Comparison of ENCODE assay signal across 13 cellular contexts in genomic region chr15:70859322-70859908, GRCh38. TPM values are rescaled to one million over a fixed set of nuclear protein-coding genes. Genes with fewer than 3 reads are reported as not detected.
DNase-seq lines count a peak whose midpoint lies in the region; ATAC-seq and TF ChIP-seq lines count a peak whose summit lies in the region.
"Had no signal": no experiment of that assay in that cellular context is flagged by ENCODE, and none has a peak within 500 bp of the region (broad histone marks: within the 10 kb centered on the region; RNA-seq: fewer than 3 reads in every experiment).

No MANE protein-coding gene starts in this region.

- H3K4me1 Mint-ChIP-seq in osteocyte (ENCODE audit: unreplicated experiment) = peaks cover 64% of the 10 kb centered on the region
- H3K4me1 Mint-ChIP-seq in activated naive CD8-positive, alpha-beta T cell treated with anti-CD3 and anti-CD28 coated beads, Interleukin-2, amount 50 U/mL, for 24 hours = peaks cover 2% of the 10 kb centered on the region

- no peak for TF ChIP-seq CTCF in RWPE2 (IDR thresholded peaks at IDR 0.05; ENCODE audit: poor library complexity, severe bottlenecking)
- no peak for TF ChIP-seq CTCF in osteocyte (IDR thresholded peaks at IDR 0.05)

- peak; percentile 48 for DNase-seq in HT-29 (ENCODE audit: low spot score)
- peak; percentile 69 for DNase-seq in RWPE2 (ENCODE audit: low spot score)
- no peak for DNase-seq in osteocyte (ENCODE audit: extremely low spot score, unreplicated experiment)
- no peak for DNase-seq in GM03348 (ENCODE audit: low spot score)
- DNase-seq in activated naive CD8-positive, alpha-beta T cell treated with anti-CD3 and anti-CD28 coated beads, Interleukin-2, amount 50 U/mL, for 24 hours = no peak
- DNase-seq in MV-4-11 (lab: John Stamatoyannopoulos, UW) = no peak
- DNase-seq: C1 segment of cervical spinal cord; CD4-positive, alpha-beta T cell; DMS79; H9 had no signal

- H3K27ac ChIP-seq in RWPE2 (ENCODE audit: poor library complexity, severe bottlenecking) (no peak overlapping the region), cingulate gyrus (ENCODE audit: low read depth, low read length) (peak overlapping the region; percentile 92)

- H3K4me3 ChIP-seq in RWPE2 (ENCODE audit: severe bottlenecking) = no peak overlapping the region
- H3K4me3 ChIP-seq: GM23338 had no signal

- H3K36me3 Mint-ChIP-seq in osteocyte (ENCODE audit: unreplicated experiment) = no peaks in the 10 kb centered on the region
- no peaks in the 10 kb centered on the region for H3K36me3 Mint-ChIP-seq in activated naive CD8-positive, alpha-beta T cell treated with anti-CD3 and anti-CD28 coated beads, Interleukin-2, amount 50 U/mL, for 24 hours (ENCODE audit: low read depth)

- H3K4me3 Mint-ChIP-seq in osteocyte (ENCODE audit: unreplicated experiment) = no peak overlapping the region
- H3K4me3 Mint-ChIP-seq in activated naive CD8-positive, alpha-beta T cell treated with anti-CD3 and anti-CD28 coated beads, Interleukin-2, amount 50 U/mL, for 24 hours = no peak overlapping the region
- H3K4me3 Mint-ChIP-seq: B cell; CD4-positive, alpha-beta T cell; GM23338; H9 had no signal

- no peak for ATAC-seq in RWPE2 (ENCODE audit: low read depth)
- no peak for ATAC-seq in activated naive CD8-positive, alpha-beta T cell treated with anti-CD3 and anti-CD28 coated beads, Interleukin-2, amount 50 U/mL, for 24 hours
- ATAC-seq: GM23338 had no signal

- no peaks in the 10 kb centered on the region for H3K9me3 Mint-ChIP-seq in osteocyte (ENCODE audit: unreplicated experiment)
- no peaks in the 10 kb centered on the region for H3K9me3 Mint-ChIP-seq in activated naive CD8-positive, alpha-beta T cell treated with anti-CD3 and anti-CD28 coated beads, Interleukin-2, amount 50 U/mL, for 24 hours
- H3K9me3 Mint-ChIP-seq: CD4-positive, alpha-beta T cell had no signal

- H3K27me3 Mint-ChIP-seq in osteocyte (ENCODE audit: unreplicated experiment) = no peaks in the 10 kb centered on the region
- H3K27me3 Mint-ChIP-seq in activated naive CD8-positive, alpha-beta T cell treated with anti-CD3 and anti-CD28 coated beads, Interleukin-2, amount 50 U/mL, for 24 hours = peaks cover 17% of the 10 kb centered on the region

- H3K9me3 ChIP-seq in RWPE2 (ENCODE audit: severe bottlenecking) = no peaks in the 10 kb centered on the region

- H3K4me1 ChIP-seq in RWPE2 (ENCODE audit: insufficient read depth, poor library complexity, severe bottlenecking) = peaks cover 30% of the 10 kb centered on the region

- H3K27me3 ChIP-seq in RWPE2 (ENCODE audit: insufficient read depth, poor library complexity, severe bottlenecking) = no peaks in the 10 kb centered on the region

- peak overlapping the region; percentile 11 for H3K27ac Mint-ChIP-seq in osteocyte (ENCODE audit: unreplicated experiment)
- H3K27ac Mint-ChIP-seq in activated naive CD8-positive, alpha-beta T cell treated with anti-CD3 and anti-CD28 coated beads, Interleukin-2, amount 50 U/mL, for 24 hours = no peak overlapping the region
- H3K27ac Mint-ChIP-seq: B cell; CD4-positive, alpha-beta T cell; GM23338; H9 had no signal

- no peaks in the 10 kb centered on the region for H3K36me3 ChIP-seq in RWPE2 (ENCODE audit: low read depth)

RNA-seq across cellular contexts. Expression of gene LARP6, which starts 5.5 kb away (rescaled TPM):
- 4.4 and 5.6 TPM in 2 replicates for total RNA-seq in HT-29 (2014; rRNA removed; shearing (Covaris generic))
- total RNA-seq in osteocyte = 119 and 123 TPM in 2 replicates
- total RNA-seq: B cell had no signal

RNA-seq across cellular contexts. Expression of gene THAP10, which starts 32.8 kb away (rescaled TPM):
- 2.7 and 3.9 TPM in 2 replicates for total RNA-seq in HT-29 (2014; rRNA removed; shearing (Covaris generic))
- total RNA-seq in osteocyte = 1.5 and 1.7 TPM in 2 replicates
- total RNA-seq: CD4-positive, alpha-beta T cell had no signal

RNA-seq across cellular contexts. Expression of gene LRRC49, which starts 33.2 kb away (rescaled TPM):
- total RNA-seq in HT-29 (2014; rRNA removed; shearing (Covaris generic)) = 4.2 and 5.9 TPM in 2 replicates
- total RNA-seq in osteocyte = 8.9 and 12.5 TPM in 2 replicates

Comparison
In these comparisons a context has a peak if more than half of its experiments do, and no peak if none do; other contexts are left out.
1. DNase-seq: peak in HT-29 (single experiment) and RWPE2 (single experiment); none in osteocyte (single experiment), GM03348 (single experiment), activated naive CD8-positive, alpha-beta T cell treated with anti-CD3 and anti-CD28 coated beads, Interleukin-2, amount 50 U/mL, for 24 hours (single experiment) and MV-4-11 (single experiment).
2. RNA of gene LARP6, which starts 5.5 kb away (total RNA-seq): 119 to 123 TPM in osteocyte; 4.4 to 5.6 TPM in HT-29; every median in the first group is over 10 times any median in the second.